ENCODE assay signal across 10 cellular contexts in the genomic region with DNA sequence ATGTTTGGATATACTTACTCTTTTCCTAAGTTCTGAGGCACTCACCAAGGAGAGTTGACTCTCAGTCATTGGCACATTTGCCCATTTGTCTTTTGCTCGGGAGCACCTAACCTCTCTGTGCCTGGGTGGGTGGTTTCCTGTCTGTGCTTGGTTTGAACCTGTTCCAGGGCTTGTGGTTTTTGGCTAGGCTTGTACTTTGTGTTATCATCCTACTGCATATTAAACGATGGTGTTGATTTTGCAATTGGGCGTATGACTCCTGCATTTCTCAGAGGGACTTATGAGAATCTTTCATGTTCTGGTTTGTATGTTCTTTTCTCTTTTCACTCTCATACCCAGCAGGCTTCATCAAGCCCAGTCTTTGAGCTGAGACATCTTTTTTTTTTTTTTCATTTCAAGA.
DNase-seq lines count a peak whose midpoint lies in the region; ATAC-seq, FAIRE-seq and TF ChIP-seq lines count a peak whose summit lies in the region.
"Had no signal": no experiment of that assay in that cellular context is flagged by ENCODE, and none has a peak within 500 bp of the region (broad histone marks: within the 10 kb centered on the region; RNA-seq: fewer than 3 reads in every experiment).

No MANE protein-coding gene starts in this region.

- TF ChIP-seq RAD21 in A549 (conservative IDR thresholded peaks at IDR 0.05 in 1 of 2, IDR thresholded peaks at IDR 0.05 in 1 of 2): peak in 1 of 2 experiments; percentile 2; a peak in 2 of 5 replicates

- no peak for FAIRE-seq in A549 (lab: Jason Lieb, UNC)

- H3K36me3 ChIP-seq in lung (ENCODE audit: control insufficient read depth in 2 of 2, insufficient read depth in 2 of 2, low read length in 2 of 2): no peaks in the 10 kb centered on the region
- H3K36me3 ChIP-seq: heart right ventricle had no signal

- TF ChIP-seq CTCF in A549 (IDR thresholded peaks at IDR 0.05): no peak
- no peak for TF ChIP-seq CTCF in lung (IDR thresholded peaks at IDR 0.05; ENCODE audit: control extremely low read depth, extremely low read depth)
- no peak for TF ChIP-seq CTCF in coronary artery (IDR thresholded peaks at IDR 0.05)

- peak; percentile 62 to 77; a peak in 5 of 6 replicates for ATAC-seq in A549
- peak; percentile 67 for ATAC-seq in lung (ENCODE audit: insufficient read depth, low FRiP score)
- no peak for ATAC-seq in GM21390 (IDR thresholded peaks at IDR 0.05; ENCODE audit: unreplicated experiment)
- ATAC-seq in HG02852 (IDR thresholded peaks at IDR 0.05; ENCODE audit: unreplicated experiment): no peak

- peak in 1 of 2 experiments; percentile 86 for DNase-seq in A549 (ENCODE audit: low read depth in 1 of 2, low spot score in 1 of 2)
- DNase-seq in KBM-7: peak; percentile 76
- DNase-seq in activated T-cell treated with anti-CD3 and anti-CD28 coated beads, Interleukin-2, amount 50 U/mL, for 24 hours: peak; percentile 28
- peak; percentile 72 for DNase-seq in lung (ENCODE audit: low spot score)
- no peak for DNase-seq in NK-92 treated with Interleukin-12 subunit alpha and Interleukin-12 subunit beta, amount 100 ng/mL, for 24 hours (lab: John Stamatoyannopoulos, UW)
- no peak for DNase-seq in coronary artery (ENCODE audit: low spot score)

- H3K9me3 ChIP-seq in A549 (peaks cover 3% of the 10 kb centered on the region; the same call in 1 of the 3 replicates), lung (ENCODE audit: control insufficient read depth in 2 of 2, insufficient read depth in 1 of 2, low read length in 1 of 2) (no peaks in the 10 kb centered on the region)
- H3K9me3 ChIP-seq: heart right ventricle had no signal

- peak; percentile 45 to 86; a peak in 3 of 5 replicates for TF ChIP-seq EP300 in A549 (IDR thresholded peaks at IDR 0.05)

- H3K9me3 Mint-ChIP-seq in activated T-cell treated with anti-CD3 and anti-CD28 coated beads, Interleukin-2, amount 50 U/mL, for 24 hours: no peaks in the 10 kb centered on the region
- H3K9me3 Mint-ChIP-seq: type B pancreatic cell had no signal

- H3K4me1 Mint-ChIP-seq in activated T-cell treated with anti-CD3 and anti-CD28 coated beads, Interleukin-2, amount 50 U/mL, for 24 hours (ENCODE audit: low read depth): peaks cover 18% of the 10 kb centered on the region

- no peaks in the 10 kb centered on the region for H3K36me3 Mint-ChIP-seq in activated T-cell treated with anti-CD3 and anti-CD28 coated beads, Interleukin-2, amount 50 U/mL, for 24 hours (ENCODE audit: low read depth)
- H3K36me3 Mint-ChIP-seq: type B pancreatic cell had no signal

- peaks cover 2% of the 10 kb centered on the region for H3K27me3 Mint-ChIP-seq in activated T-cell treated with anti-CD3 and anti-CD28 coated beads, Interleukin-2, amount 50 U/mL, for 24 hours

- CTCF ChIA-PET in A549 (lab: Yijun Ruan, JAX): interaction anchor here (1.7 kb wide), 1 partner anchor 22 kb away, joined by 5 read pairs; no protein-coding TSS in a partner anchor

- 13% methylated on average over 3 of the region's 3 CpGs for WGBS in A549 (ENCODE audit: missing lambda C conversion rate)
- WGBS in lung, 2 donors: 6 to 8% methylated on average over 3 of the region's 3 CpGs

- no peak overlapping the region for H3K4me3 Mint-ChIP-seq in activated T-cell treated with anti-CD3 and anti-CD28 coated beads, Interleukin-2, amount 50 U/mL, for 24 hours
- H3K4me3 Mint-ChIP-seq: type B pancreatic cell had no signal

- H3K27ac ChIP-seq in A549: peak overlapping the region; percentile 89 to 96
- H3K27ac ChIP-seq in lung (ENCODE audit: low read depth in 1 of 2, low read length in 1 of 2): no peak overlapping the region
- H3K27ac ChIP-seq in coronary artery: no peak overlapping the region
- H3K27ac ChIP-seq: heart right ventricle had no signal

- H3K4me1 ChIP-seq in A549 (peaks cover 49% of the 10 kb centered on the region), lung (ENCODE audit: control insufficient read depth in 2 of 2, insufficient read depth in 2 of 2, low read length in 2 of 2) (peaks cover 0 to 1% of the 10 kb centered on the region in 2 donors)

- no peak for TF ChIP-seq POLR2A in A549 (IDR thresholded peaks at IDR 0.05; ENCODE audit: low read length)

- in situ Hi-C loops in KBM-7 (cut with MboI; ENCODE audit: low pct_unique_long_range_greater_than_20kb, low sequenced_read_pairs): no loop called here

- peak overlapping the region; percentile 68 for H3K4me2 ChIP-seq in A549

- no peaks in the 10 kb centered on the region for H3K27me3 ChIP-seq in lung (ENCODE audit: control insufficient read depth, insufficient read depth)
- H3K27me3 ChIP-seq: heart right ventricle had no signal

- POLR2A ChIA-PET in A549 (lab: Yijun Ruan, JAX): interaction anchor here (1.0 kb wide), 1 partner anchor 21 kb away, joined by 5 read pairs; no protein-coding TSS in a partner anchor

- no peak overlapping the region for H3K27ac Mint-ChIP-seq in activated T-cell treated with anti-CD3 and anti-CD28 coated beads, Interleukin-2, amount 50 U/mL, for 24 hours
- H3K27ac Mint-ChIP-seq: type B pancreatic cell had no signal

- H3K4me3 ChIP-seq in A549: no peak overlapping the region
- no peak overlapping the region for H3K4me3 ChIP-seq in lung
- H3K4me3 ChIP-seq in coronary artery: no peak overlapping the region
- H3K4me3 ChIP-seq: heart right ventricle had no signal

TF ChIP-seq in A549, 52 proteins besides CTCF, POLR2A, EP300 and RAD21 (continues in another document):
- no peak for TF ChIP-seq EHMT2 (IDR thresholded peaks at IDR 0.05; ENCODE audit: low read depth)
- no peak for TF ChIP-seq MAZ (IDR thresholded peaks at IDR 0.05; ENCODE audit: borderline replicate concordance, low read depth, low read length)
- TF ChIP-seq, protein P1, sequence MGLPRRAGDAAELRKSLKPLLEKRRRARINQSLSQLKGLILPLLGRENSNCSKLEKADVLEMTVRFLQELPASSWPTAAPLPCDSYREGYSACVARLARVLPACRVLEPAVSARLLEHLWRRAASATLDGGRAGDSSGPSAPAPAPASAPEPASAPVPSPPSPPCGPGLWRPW (IDR thresholded peaks at IDR 0.05): no peak
- TF ChIP-seq RFX5 (IDR thresholded peaks at IDR 0.05): no peak
- no peak for TF ChIP-seq ZFP36 (IDR thresholded peaks at IDR 0.05; ENCODE audit: borderline replicate concordance, partially characterized antibody)
- TF ChIP-seq, protein P2, sequence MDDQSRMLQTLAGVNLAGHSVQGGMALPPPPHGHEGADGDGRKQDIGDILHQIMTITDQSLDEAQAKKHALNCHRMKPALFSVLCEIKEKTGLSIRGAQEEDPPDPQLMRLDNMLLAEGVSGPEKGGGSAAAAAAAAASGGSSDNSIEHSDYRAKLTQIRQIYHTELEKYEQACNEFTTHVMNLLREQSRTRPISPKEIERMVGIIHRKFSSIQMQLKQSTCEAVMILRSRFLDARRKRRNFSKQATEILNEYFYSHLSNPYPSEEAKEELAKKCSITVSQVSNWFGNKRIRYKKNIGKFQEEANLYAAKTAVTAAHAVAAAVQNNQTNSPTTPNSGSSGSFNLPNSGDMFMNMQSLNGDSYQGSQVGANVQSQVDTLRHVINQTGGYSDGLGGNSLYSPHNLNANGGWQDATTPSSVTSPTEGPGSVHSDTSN (IDR thresholded peaks at IDR 0.05): no peak
- TF ChIP-seq PHF8 (IDR thresholded peaks at IDR 0.05; ENCODE audit: borderline replicate concordance, low read depth): no peak
- TF ChIP-seq EHF (CRISPR knock-in tag; IDR thresholded peaks at IDR 0.05): no peak
- no peak for TF ChIP-seq KDM5A (IDR thresholded peaks at IDR 0.05)
- no peak for TF ChIP-seq CHD2 (IDR thresholded peaks at IDR 0.05; ENCODE audit: low read length, partially characterized antibody)
- TF ChIP-seq HOXA7 (CRISPR knock-in tag; IDR thresholded peaks at IDR 0.05): no peak
- no peak for TF ChIP-seq MAFK (IDR thresholded peaks at IDR 0.05; ENCODE audit: partially characterized antibody)
- TF ChIP-seq RARB (CRISPR knock-in tag; IDR thresholded peaks at IDR 0.05): no peak
- no peak for TF ChIP-seq TP53 (CRISPR knock-in tag; IDR thresholded peaks at IDR 0.05)
- TF ChIP-seq CBX8 (IDR thresholded peaks at IDR 0.05): no peak
- no peak for TF ChIP-seq HEYL (CRISPR knock-in tag; IDR thresholded peaks at IDR 0.05)
- no peak for TF ChIP-seq CBX2 (IDR thresholded peaks at IDR 0.05; ENCODE audit: borderline replicate concordance, low read depth)
- TF ChIP-seq, protein P3, sequence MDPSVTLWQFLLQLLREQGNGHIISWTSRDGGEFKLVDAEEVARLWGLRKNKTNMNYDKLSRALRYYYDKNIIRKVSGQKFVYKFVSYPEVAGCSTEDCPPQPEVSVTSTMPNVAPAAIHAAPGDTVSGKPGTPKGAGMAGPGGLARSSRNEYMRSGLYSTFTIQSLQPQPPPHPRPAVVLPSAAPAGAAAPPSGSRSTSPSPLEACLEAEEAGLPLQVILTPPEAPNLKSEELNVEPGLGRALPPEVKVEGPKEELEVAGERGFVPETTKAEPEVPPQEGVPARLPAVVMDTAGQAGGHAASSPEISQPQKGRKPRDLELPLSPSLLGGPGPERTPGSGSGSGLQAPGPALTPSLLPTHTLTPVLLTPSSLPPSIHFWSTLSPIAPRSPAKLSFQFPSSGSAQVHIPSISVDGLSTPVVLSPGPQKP (IDR thresholded peaks at IDR 0.05; ENCODE audit: low read depth, low read length): no peak
- no peak; the same call in 1 of the 2 replicates for TF ChIP-seq HOXB13 (CRISPR knock-in tag; IDR thresholded peaks at IDR 0.05; ENCODE audit: low read depth)
- TF ChIP-seq POLR2AphosphoS2 (conservative IDR thresholded peaks at IDR 0.05; ENCODE audit: low read length): no peak
- TF ChIP-seq GATA3 (IDR thresholded peaks at IDR 0.05; ENCODE audit: borderline replicate concordance): peak; percentile 86
- TF ChIP-seq, protein P4, sequence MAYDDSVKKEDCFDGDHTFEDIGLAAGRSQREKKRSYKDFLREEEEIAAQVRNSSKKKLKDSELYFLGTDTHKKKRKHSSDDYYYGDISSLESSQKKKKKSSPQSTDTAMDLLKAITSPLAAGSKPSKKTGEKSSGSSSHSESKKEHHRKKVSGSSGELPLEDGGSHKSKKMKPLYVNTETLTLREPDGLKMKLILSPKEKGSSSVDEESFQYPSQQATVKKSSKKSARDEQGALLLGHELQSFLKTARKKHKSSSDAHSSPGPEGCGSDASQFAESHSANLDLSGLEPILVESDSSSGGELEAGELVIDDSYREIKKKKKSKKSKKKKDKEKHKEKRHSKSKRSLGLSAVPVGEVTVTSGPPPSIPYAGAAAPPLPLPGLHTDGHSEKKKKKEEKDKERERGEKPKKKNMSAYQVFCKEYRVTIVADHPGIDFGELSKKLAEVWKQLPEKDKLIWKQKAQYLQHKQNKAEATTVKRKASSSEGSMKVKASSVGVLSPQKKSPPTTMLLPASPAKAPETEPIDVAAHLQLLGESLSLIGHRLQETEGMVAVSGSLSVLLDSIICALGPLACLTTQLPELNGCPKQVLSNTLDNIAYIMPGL (CRISPR knock-in tag; IDR thresholded peaks at IDR 0.05; ENCODE audit: borderline replicate concordance): no peak
- TF ChIP-seq FOSL2 (IDR thresholded peaks at IDR 0.05): no peak
- peak; percentile 63 for TF ChIP-seq FOSL2 (CRISPR knock-in tag; IDR thresholded peaks at IDR 0.05)
- TF ChIP-seq NR3C1 (IDR thresholded peaks at IDR 0.05): no peak
- TF ChIP-seq TFCP2L1 (CRISPR knock-in tag; IDR thresholded peaks at IDR 0.05): no peak
- TF ChIP-seq JUNB (IDR thresholded peaks at IDR 0.05): peak; percentile 65

Comparison
In these comparisons a context has a peak if more than half of its experiments do, and no peak if none do; other contexts are left out.
1. ATAC-seq: peak in A549 (2 of 2) and lung (single experiment); none in GM21390 (single experiment) and HG02852 (single experiment).
2. DNase-seq: peak in KBM-7 (single experiment), activated T-cell treated with anti-CD3 and anti-CD28 coated beads, Interleukin-2, amount 50 U/mL, for 24 hours (single experiment) and lung (single experiment); none in NK-92 treated with Interleukin-12 subunit alpha and Interleukin-12 subunit beta, amount 100 ng/mL, for 24 hours (single experiment) and coronary artery (single experiment).
3. H3K27ac ChIP-seq: peak in A549 (2 of 2); none in lung (0 of 2) and coronary artery (0 of 2).